ENCODE assay signal across 8 cellular contexts in the genomic region with DNA sequence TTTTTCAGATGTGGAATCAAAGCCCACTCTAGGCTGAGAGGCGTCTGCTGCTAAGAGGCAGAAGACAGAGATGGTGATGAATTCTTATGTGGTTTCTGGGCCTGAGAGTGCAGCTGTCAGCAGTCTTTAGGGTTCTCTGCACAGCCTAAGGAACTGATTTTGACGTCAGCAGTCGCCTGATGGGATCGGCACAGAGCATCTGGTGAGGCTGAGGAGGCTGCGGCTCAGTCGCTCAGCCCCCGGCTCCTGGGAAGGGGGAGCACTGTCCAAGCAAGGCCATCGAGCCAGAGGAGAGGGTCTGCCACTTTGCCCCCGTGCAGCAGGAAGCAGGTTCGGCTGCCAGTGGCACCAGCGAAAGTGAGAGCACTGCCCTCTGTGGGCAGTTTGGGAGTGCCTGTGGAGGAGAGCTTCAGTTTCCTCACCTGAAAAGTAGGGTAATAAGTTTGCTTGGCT.
DNase-seq lines count a peak whose midpoint lies in the region; ATAC-seq and TF ChIP-seq lines count a peak whose summit lies in the region.

No MANE protein-coding gene starts in this region.

- peaks cover 11% of the 10 kb centered on the region for H3K79me2 ChIP-seq in hepatocyte

- no peak overlapping the region for H2AFZ ChIP-seq in hepatocyte

- no peaks in the 10 kb centered on the region for H3K36me3 Mint-ChIP-seq in activated T-helper 2 cell treated with anti-CD3 and anti-CD28 coated beads, Interferon-gamma antibody, Interleukin-2, Interleukin-4, amounts not matched to agents 10 μg/mL and 5 μg/mL and 100 μg/mL, durations not matched to agents 14 hours and 24 hours and 36 hours (ENCODE audit: low read depth)

- peak; percentile 7 for TF ChIP-seq CTCF in hepatocyte (IDR thresholded peaks at IDR 0.05; ENCODE audit: poor library complexity)

- H3K27ac Mint-ChIP-seq in activated T-helper 2 cell treated with anti-CD3 and anti-CD28 coated beads, Interferon-gamma antibody, Interleukin-2, Interleukin-4, amounts not matched to agents 10 μg/mL and 5 μg/mL and 100 μg/mL, durations not matched to agents 14 hours and 24 hours and 36 hours = no peak overlapping the region

- H3K27me3 ChIP-seq in hepatocyte = no peaks in the 10 kb centered on the region

- no peaks in the 10 kb centered on the region for H3K9me2 ChIP-seq in hepatocyte (replicated peaks; ENCODE audit: insufficient read depth)

- H3K9me3 Mint-ChIP-seq in activated T-helper 2 cell treated with anti-CD3 and anti-CD28 coated beads, Interferon-gamma antibody, Interleukin-2, Interleukin-4, amounts not matched to agents 10 μg/mL and 5 μg/mL and 100 μg/mL, durations not matched to agents 14 hours and 24 hours and 36 hours = no peaks in the 10 kb centered on the region

- peak; percentile 3 to 63 (median 24) for DNase-seq in stimulated activated naive CD4-positive, alpha-beta T cell (lab: John Stamatoyannopoulos, UW)
- DNase-seq in stimulated activated naive CD4-positive, alpha-beta T cell treated with Interleukin-2 at 50 U/mL for 16 hours (lab: John Stamatoyannopoulos, UW) = no peak
- DNase-seq in activated T-helper 2 cell treated with anti-CD3 and anti-CD28 coated beads, Interferon-gamma antibody, Interleukin-2, Interleukin-4, amounts not matched to agents 10 μg/mL and 5 μg/mL and 100 μg/mL, durations not matched to agents 14 hours and 24 hours and 36 hours (ENCODE audit: low spot score) = peak; percentile 32
- DNase-seq in hepatocyte (ENCODE audit: low spot score) (peak; percentile 50), NOMO-1 treated with DMSO at 0.1 percent for 48 hours (lab: John Stamatoyannopoulos, UW; ENCODE audit: unreplicated experiment) (no peak), HK-2 (ENCODE audit: unreplicated experiment) (no peak)

- peak overlapping the region; percentile 58 for H3K4me2 ChIP-seq in hepatocyte

- H3K36me3 ChIP-seq in hepatocyte (replicated peaks; ENCODE audit: insufficient read depth, low read depth) = no peaks in the 10 kb centered on the region

- WGBS in hepatocyte (ENCODE audit: low lambda C conversion rate, missing lambda C conversion rate) = 42% methylated on average over 11 of the region's 11 CpGs

- H3K9me3 ChIP-seq in hepatocyte (ENCODE audit: low read depth) = no peaks in the 10 kb centered on the region

- H4K20me1 ChIP-seq in hepatocyte (ENCODE audit: insufficient read depth, poor library complexity, severe bottlenecking) = no peaks in the 10 kb centered on the region

- intact Hi-C loops in activated T-helper 2 cell treated with anti-CD3 and anti-CD28 coated beads, Interferon-gamma antibody, Interleukin-2, Interleukin-4, amounts not matched to agents 10 μg/mL and 5 μg/mL and 100 μg/mL, durations not matched to agents 14 hours and 24 hours and 36 hours (cut with micrococcal nuclease) = no loop called here

- ATAC-seq in HG03025 (IDR thresholded peaks at IDR 0.05; ENCODE audit: low FRiP score, unreplicated experiment) = no peak

- H3K27ac ChIP-seq in hepatocyte = peak overlapping the region; percentile 93
- H3K27ac ChIP-seq in skin epidermis = peak overlapping the region in 20 of 21 experiments; percentile 15 to 89 (median 76)

- peaks cover 16% of the 10 kb centered on the region for H3K4me1 Mint-ChIP-seq in activated T-helper 2 cell treated with anti-CD3 and anti-CD28 coated beads, Interferon-gamma antibody, Interleukin-2, Interleukin-4, amounts not matched to agents 10 μg/mL and 5 μg/mL and 100 μg/mL, durations not matched to agents 14 hours and 24 hours and 36 hours (ENCODE audit: low read depth)

- no peak overlapping the region for H3K4me3 Mint-ChIP-seq in activated T-helper 2 cell treated with anti-CD3 and anti-CD28 coated beads, Interferon-gamma antibody, Interleukin-2, Interleukin-4, amounts not matched to agents 10 μg/mL and 5 μg/mL and 100 μg/mL, durations not matched to agents 14 hours and 24 hours and 36 hours (ENCODE audit: low read depth)

- peaks cover 86% of the 10 kb centered on the region for H3K4me1 ChIP-seq in hepatocyte (ENCODE audit: insufficient read depth)

- H3K4me3 ChIP-seq in hepatocyte = no peak overlapping the region
- H3K4me3 ChIP-seq in skin epidermis = no peak overlapping the region

- H3K27me3 Mint-ChIP-seq in activated T-helper 2 cell treated with anti-CD3 and anti-CD28 coated beads, Interferon-gamma antibody, Interleukin-2, Interleukin-4, amounts not matched to agents 10 μg/mL and 5 μg/mL and 100 μg/mL, durations not matched to agents 14 hours and 24 hours and 36 hours (ENCODE audit: low read depth) = no peaks in the 10 kb centered on the region

Comparison
In these comparisons a context has a peak if more than half of its experiments do, and no peak if none do; other contexts are left out.
1. DNase-seq: peak in stimulated activated naive CD4-positive, alpha-beta T cell (6 of 6), activated T-helper 2 cell treated with anti-CD3 and anti-CD28 coated beads, Interferon-gamma antibody, Interleukin-2, Interleukin-4, amounts not matched to agents 10 μg/mL and 5 μg/mL and 100 μg/mL, durations not matched to agents 14 hours and 24 hours and 36 hours (single experiment) and hepatocyte (single experiment); none in stimulated activated naive CD4-positive, alpha-beta T cell treated with Interleukin-2 at 50 U/mL for 16 hours (single experiment), NOMO-1 treated with DMSO at 0.1 percent for 48 hours (single experiment) and HK-2 (single experiment).